In genomic region chr17:48037924-48038323, GRCh38 we compare ENCODE assay signal across 9 cellular contexts. TPM values are rescaled to one million over a fixed set of nuclear protein-coding genes. Genes with fewer than 3 reads are reported as not detected.
DNase-seq lines count a peak whose midpoint lies in the region; ATAC-seq lines count a peak whose summit lies in the region.
"Had no signal": no experiment of that assay in that cellular context is flagged by ENCODE, and none has a peak within 500 bp of the region (broad histone marks: within the 10 kb centered on the region; RNA-seq: fewer than 3 reads in every experiment).

No MANE protein-coding gene starts in this region.

- H3K9me3 ChIP-seq in iPS-20b (ENCODE audit: insufficient read depth, low read depth, low read length) (no peaks in the 10 kb centered on the region), subcutaneous abdominal adipose tissue (ENCODE audit: control insufficient read depth in 5 of 5, low read length in 5 of 5) (no peaks in the 10 kb centered on the region)

- H3K4me3 ChIP-seq in iPS-20b (ENCODE audit: low read length) (peak overlapping the region; percentile 51; the same call in 1 of the 2 replicates), subcutaneous abdominal adipose tissue (ENCODE audit: low read depth in 1 of 5, low read length in 5 of 5) (peak overlapping the region in 4 of 5 donors; percentile 47 to 67 (median 56))

- no peak overlapping the region for H3K9ac ChIP-seq in iPS-20b (ENCODE audit: low read depth, low read length)
- peak overlapping the region in 3 of 5 donors; percentile 8 to 53 (median 41) for H3K9ac ChIP-seq in subcutaneous abdominal adipose tissue (ENCODE audit: low read length in 5 of 5)

- no peaks in the 10 kb centered on the region for H3K9me3 Mint-ChIP-seq in activated naive CD4-positive, alpha-beta T cell treated with anti-CD3 and anti-CD28 coated beads, Interleukin-2, amount 50 U/mL, for 72 hours

- H3K27ac ChIP-seq in iPS-20b (ENCODE audit: low read length) (no peak overlapping the region), subcutaneous abdominal adipose tissue (ENCODE audit: low read depth, low read length) (no peak overlapping the region)
- H3K27ac ChIP-seq: epithelial cell of prostate had no signal

- H3K36me3 Mint-ChIP-seq in activated naive CD4-positive, alpha-beta T cell treated with anti-CD3 and anti-CD28 coated beads, Interleukin-2, amount 50 U/mL, for 72 hours: peaks cover 0 to 7% of the 10 kb centered on the region in 2 donors

- H3K36me3 ChIP-seq in iPS-20b (ENCODE audit: insufficient read depth, low read depth, low read length) (no peaks in the 10 kb centered on the region), subcutaneous abdominal adipose tissue (ENCODE audit: control insufficient read depth in 5 of 5, insufficient read depth in 5 of 5, low read length in 5 of 5) (peaks cover 0 to 5% (median 3%) of the 10 kb centered on the region in 5 donors)

- H3K27ac Mint-ChIP-seq in activated naive CD4-positive, alpha-beta T cell treated with anti-CD3 and anti-CD28 coated beads, Interleukin-2, amount 50 U/mL, for 72 hours: peak overlapping the region; percentile 2 to 53

- H3K4me1 ChIP-seq in iPS-20b (ENCODE audit: insufficient read depth, low read length) (peaks cover 4% of the 10 kb centered on the region), subcutaneous abdominal adipose tissue (ENCODE audit: control insufficient read depth in 5 of 5, insufficient read depth in 5 of 5, low read length in 5 of 5) (peaks cover 6 to 18% (median 14%) of the 10 kb centered on the region in 5 donors)

- peak; percentile 20 to 34 for ATAC-seq in activated naive CD4-positive, alpha-beta T cell treated with anti-CD3 and anti-CD28 coated beads, Interleukin-2, amount 50 U/mL, for 72 hours
- ATAC-seq in HG02852 (IDR thresholded peaks at IDR 0.05; ENCODE audit: unreplicated experiment): no peak

- DNase-seq in DMS53 (lab: John Stamatoyannopoulos, UW): peak; percentile 44
- DNase-seq in DMS53 treated with DMSO at 0.1 percent for 48 hours (lab: John Stamatoyannopoulos, UW; ENCODE audit: unreplicated experiment): no peak
- DNase-seq in activated naive CD4-positive, alpha-beta T cell treated with anti-CD3 and anti-CD28 coated beads, Interleukin-2, amount 50 U/mL, for 72 hours (ENCODE audit: low spot score in 2 of 2): no peak
- no peak for DNase-seq in hepatic stellate cell (ENCODE audit: low spot score)
- no peak for DNase-seq in activated effector memory CD4-positive, alpha-beta T cell treated with Interleukin-2 at 50 U/mL for 16 hours

- peaks cover 36% of the 10 kb centered on the region for H3K27me3 ChIP-seq in iPS-20b (ENCODE audit: insufficient read depth, low read length)
- no peaks in the 10 kb centered on the region for H3K27me3 ChIP-seq in subcutaneous abdominal adipose tissue (ENCODE audit: control insufficient read depth in 5 of 5, insufficient read depth in 4 of 5, low read length in 5 of 5)

RNA-seq across cellular contexts. Expression of gene COPZ2, which starts 0.3 kb away (rescaled TPM):
- total RNA-seq in activated naive CD4-positive, alpha-beta T cell treated with anti-CD3 and anti-CD28 coated beads, Interleukin-2, amount 50 U/mL, for 72 hours: 1 to 10 TPM; 1.3 to 3.6 TPM

RNA-seq across cellular contexts. Expression of gene NFE2L1, which starts 10.2 kb away (rescaled TPM):
- 10 to 100 TPM; 81.9 to 92.5 TPM for total RNA-seq in activated naive CD4-positive, alpha-beta T cell treated with anti-CD3 and anti-CD28 coated beads, Interleukin-2, amount 50 U/mL, for 72 hours
